ENCODE assay signal across 8 cellular contexts in the genomic region with DNA sequence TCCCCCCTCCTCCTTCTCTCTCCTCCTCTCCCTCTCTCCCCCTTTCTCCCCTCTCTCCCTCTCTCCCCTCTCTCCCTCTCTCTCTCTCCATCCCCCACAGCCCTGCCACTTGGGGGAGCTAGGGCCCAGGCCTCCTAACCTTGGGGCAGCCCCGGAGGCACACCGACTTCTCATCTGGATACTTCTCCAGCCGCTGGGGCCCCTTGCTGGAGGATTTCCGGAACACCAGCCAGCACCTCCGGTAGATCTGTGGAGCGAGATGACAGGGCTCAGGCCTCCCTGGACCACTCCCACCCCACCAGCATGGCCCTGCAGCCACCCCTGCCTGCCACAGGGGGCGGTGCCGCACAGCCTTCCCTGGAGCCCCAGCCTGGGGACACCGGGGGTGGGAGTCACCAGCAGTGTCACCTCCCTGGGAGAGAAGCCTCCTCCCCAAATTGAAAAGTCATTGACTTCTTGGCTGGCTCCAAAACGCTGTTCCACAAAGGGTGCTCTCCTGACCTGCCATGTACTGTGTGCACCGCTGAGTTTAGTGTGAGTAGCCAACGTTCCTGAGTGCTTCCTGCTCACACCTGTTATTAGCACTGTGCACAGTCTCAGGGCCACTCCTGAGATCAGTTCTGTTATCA. TPM values are rescaled to one million over a fixed set of nuclear protein-coding genes. Genes with fewer than 3 reads are reported as not detected.
DNase-seq lines count a peak whose midpoint lies in the region; ATAC-seq and TF ChIP-seq lines count a peak whose summit lies in the region.

No MANE protein-coding gene starts in this region.

- H3K4me1 Mint-ChIP-seq in activated T-cell treated with anti-CD3 and anti-CD28 coated beads, Interleukin-2, amount 50 U/mL, for 24 hours (ENCODE audit: low read depth), result peaks cover 16% of the 10 kb centered on the region

- peaks cover 34% of the 10 kb centered on the region for H3K36me3 ChIP-seq in A673 (ENCODE audit: insufficient read depth, low read length, poor library complexity, severe bottlenecking)
- peaks cover 15% of the 10 kb centered on the region for H3K36me3 ChIP-seq in OCI-LY1 (ENCODE audit: insufficient read depth, low read length)

- H3K79me2 ChIP-seq in OCI-LY1 (ENCODE audit: insufficient read depth, low read length), result no peaks in the 10 kb centered on the region

- H3K4me3 Mint-ChIP-seq in activated T-cell treated with anti-CD3 and anti-CD28 coated beads, Interleukin-2, amount 50 U/mL, for 24 hours, result peak overlapping the region; percentile 21

- H3K9me3 Mint-ChIP-seq in activated T-cell treated with anti-CD3 and anti-CD28 coated beads, Interleukin-2, amount 50 U/mL, for 24 hours, result no peaks in the 10 kb centered on the region

- no peak overlapping the region for H3K9ac ChIP-seq in OCI-LY1 (ENCODE audit: low read length)

- no peaks in the 10 kb centered on the region for H3F3A ChIP-seq in OCI-LY1 (ENCODE audit: insufficient read depth, low read length)

- H3K9me3 ChIP-seq in A673 (ENCODE audit: low read depth, low read length, poor library complexity, severe bottlenecking), result no peaks in the 10 kb centered on the region
- H3K9me3 ChIP-seq in OCI-LY1 (ENCODE audit: low read length), result no peaks in the 10 kb centered on the region

- H3K27me3 ChIP-seq in A673 (replicated peaks; ENCODE audit: insufficient read depth, low read depth, low read length, poor library complexity), result no peaks in the 10 kb centered on the region
- no peaks in the 10 kb centered on the region for H3K27me3 ChIP-seq in OCI-LY1 (ENCODE audit: insufficient read depth, low read length)

- no peak overlapping the region for H3K4me2 ChIP-seq in OCI-LY1 (ENCODE audit: low read length)

- ATAC-seq in GM18858 (IDR thresholded peaks at IDR 0.05; ENCODE audit: unreplicated experiment), result peak; percentile 82
- ATAC-seq in HG03025 (IDR thresholded peaks at IDR 0.05; ENCODE audit: low FRiP score, unreplicated experiment), result peak; percentile 54
- ATAC-seq in Right ventricle myocardium inferior, result no peak

- H2AFZ ChIP-seq in OCI-LY1 (ENCODE audit: low read length), result no peak overlapping the region

- DNase-seq in A673 (ENCODE audit: low spot score) (peak; percentile 49), Right ventricle myocardium inferior (ENCODE audit: missing footprints) (peak; percentile 73), medulla oblongata (ENCODE audit: extremely low spot score) (no peak)
- DNase-seq in activated T-cell treated with anti-CD3 and anti-CD28 coated beads, Interleukin-2, amount 50 U/mL, for 24 hours, result peak; percentile 87
- peak; percentile 67 to 87 (median 85) for DNase-seq in stimulated activated CD4-positive, alpha-beta T cell treated with anti-CD3 and anti-CD28 coated beads, Interleukin-12 subunit alpha, Interleukin-12 subunit beta, amount 100 ng/mL, for 48 hours (ENCODE audit: low read depth in 2 of 3, low spot score in 1 of 3)

- CTCF ChIA-PET in A673 (lab: Charles Lee), result no interaction called here

- H3K9me2 ChIP-seq in OCI-LY1 (ENCODE audit: low read depth, low read length), result no peaks in the 10 kb centered on the region

- H3K4me3 ChIP-seq in A673 (ENCODE audit: low read depth, low read length, poor library complexity, severe bottlenecking) (no peak overlapping the region), OCI-LY1 (ENCODE audit: low read depth, low read length, poor library complexity, severe bottlenecking) (no peak overlapping the region)

- H3K27me3 Mint-ChIP-seq in activated T-cell treated with anti-CD3 and anti-CD28 coated beads, Interleukin-2, amount 50 U/mL, for 24 hours, result no peaks in the 10 kb centered on the region

- peaks cover 19% of the 10 kb centered on the region for H3K36me3 Mint-ChIP-seq in activated T-cell treated with anti-CD3 and anti-CD28 coated beads, Interleukin-2, amount 50 U/mL, for 24 hours (ENCODE audit: low read depth)

- intact Hi-C loops in A673 (cut with micrococcal nuclease; ENCODE audit: unreplicated experiment) (no loop called here), Right ventricle myocardium inferior (cut with DNase I) (loop anchor here (5.0 kb wide), 1 partner anchor 41 kb away; no protein-coding TSS in a partner anchor)

- no peaks in the 10 kb centered on the region for H4K20me1 ChIP-seq in OCI-LY1 (ENCODE audit: insufficient read depth, low read length)

- H3K4me1 ChIP-seq in A673 (ENCODE audit: insufficient read depth, low read length, poor library complexity, severe bottlenecking) (peaks cover 32% of the 10 kb centered on the region), OCI-LY1 (ENCODE audit: insufficient read depth, low read length, severe bottlenecking) (peaks cover 4% of the 10 kb centered on the region)

- peak overlapping the region; percentile 86 for H3K27ac Mint-ChIP-seq in activated T-cell treated with anti-CD3 and anti-CD28 coated beads, Interleukin-2, amount 50 U/mL, for 24 hours

- H3K27ac ChIP-seq in A673 (ENCODE audit: low read depth, low read length, poor library complexity, severe bottlenecking) (no peak overlapping the region), OCI-LY1 (ENCODE audit: low read depth, low read length, poor library complexity, severe bottlenecking) (no peak overlapping the region)

- BruUV-seq in A673 (replicated peaks; lab: Mats Ljungman, UMichigan), result no TSS peak

- POLR2A ChIA-PET in A673 (lab: Charles Lee; ENCODE audit: low non-redundant PET), result no interaction called here

- TF ChIP-seq CTCF in A673 (conservative IDR thresholded peaks at IDR 0.05; ENCODE audit: low read depth, low read length) (peak; percentile 51), OCI-LY1 (IDR thresholded peaks at IDR 0.05; ENCODE audit: low read length) (peak; percentile 85; the same call in 1 of the 2 replicates)

RNA-seq across cellular contexts. Expression of gene DOK4, which starts 10.5 kb away (rescaled TPM):
- total RNA-seq in A673 (2021) (14.3 and 19.0 TPM in 2 replicates), Right ventricle myocardium inferior (8.4 TPM)

RNA-seq across cellular contexts. Expression of gene POLR2C, which starts 13.3 kb away (rescaled TPM):
- 96.2 and 110 TPM in 2 replicates for total RNA-seq in A673 (2021)
- total RNA-seq in Right ventricle myocardium inferior, result 37.1 TPM

RNA-seq across cellular contexts. Expression of gene COQ9, which starts 28.5 kb away (rescaled TPM):
- 65.6 and 69.7 TPM in 2 replicates for total RNA-seq in A673 (2021)
- total RNA-seq in Right ventricle myocardium inferior, result 215 TPM

RNA-seq across cellular contexts. Expression of gene CIAPIN1, which starts 28.6 kb away (rescaled TPM):
- 95.1 and 96.9 TPM in 2 replicates for total RNA-seq in A673 (2021)
- total RNA-seq in Right ventricle myocardium inferior, result 43.7 TPM
